Comparison of ENCODE assay signal across 1 cellular context in the genomic region with DNA sequence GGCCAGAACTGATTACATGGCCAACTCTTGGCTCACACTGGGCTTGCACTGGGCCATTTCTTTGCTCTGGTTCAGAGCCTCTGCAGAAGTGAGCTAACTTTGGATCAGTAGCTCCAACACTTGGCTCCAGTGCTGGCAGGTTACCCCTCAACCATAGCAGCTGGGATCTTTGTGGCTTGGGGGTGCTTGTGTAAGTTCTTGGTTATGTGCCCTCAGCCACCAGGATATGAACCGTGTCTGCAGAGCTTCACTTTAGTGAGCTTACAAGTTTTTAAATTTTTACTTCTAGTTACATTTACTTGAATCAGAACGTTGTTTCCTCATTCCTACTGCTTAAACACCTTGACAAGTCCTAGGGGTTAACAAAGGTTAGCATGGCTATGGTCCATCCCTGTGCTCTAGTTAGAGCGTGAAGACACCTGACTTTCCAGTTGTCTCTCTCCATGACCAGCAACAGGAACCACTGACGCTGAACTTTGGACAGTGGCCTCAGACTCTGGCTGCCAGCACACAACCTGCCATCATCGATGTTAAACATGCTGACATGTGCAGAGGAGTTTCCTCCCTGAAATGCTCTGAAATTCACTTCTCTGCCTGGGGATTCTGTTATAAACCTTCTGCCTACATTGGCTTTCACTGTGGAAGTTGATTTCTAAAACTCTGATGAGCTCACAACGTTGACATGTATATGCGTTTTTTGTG.
TF ChIP-seq lines count a peak whose summit lies in the region.

No MANE protein-coding gene starts in this region.

TF ChIP-seq in liver, 16 proteins besides CTCF, POLR2A, EP300 and RAD21 (continued from another document):
- TF ChIP-seq RXRA (IDR thresholded peaks at IDR 0.05) (peak; percentile 94 to 95), FOXA2 (IDR thresholded peaks at IDR 0.05) (peak; percentile 42), HNF4G (IDR thresholded peaks at IDR 0.05) (peak; percentile 98), ATF3 (IDR thresholded peaks at IDR 0.05) (no peak), FOXA1 (IDR thresholded peaks at IDR 0.05) (peak; percentile 72), YY1 (IDR thresholded peaks at IDR 0.05) (peak; percentile 94), GABPA (IDR thresholded peaks at IDR 0.05 in 1 of 2, conservative IDR thresholded peaks at IDR 0.05 in 1 of 2) (peak; percentile 13 to 71)
